Comparison of ENCODE assay signal across 1 cellular context in genomic region chr12:57751788-57752667, GRCh38.
TF ChIP-seq lines count a peak whose summit lies in the region.

TSS of gene CDK4 (minus strand) at chr12:57752310. CDS start at chr12:57751717, 593 bp downstream.

TF ChIP-seq in HepG2, 621 proteins besides CTCF, POLR2A, EP300 and RAD21 (continued from another document and continues in another):
- peak; percentile 77; the same call in 1 of the 2 replicates for TF ChIP-seq RERE (CRISPR knock-in tag; IDR thresholded peaks at IDR 0.05; ENCODE audit: low read depth)
- TF ChIP-seq, protein P1, sequence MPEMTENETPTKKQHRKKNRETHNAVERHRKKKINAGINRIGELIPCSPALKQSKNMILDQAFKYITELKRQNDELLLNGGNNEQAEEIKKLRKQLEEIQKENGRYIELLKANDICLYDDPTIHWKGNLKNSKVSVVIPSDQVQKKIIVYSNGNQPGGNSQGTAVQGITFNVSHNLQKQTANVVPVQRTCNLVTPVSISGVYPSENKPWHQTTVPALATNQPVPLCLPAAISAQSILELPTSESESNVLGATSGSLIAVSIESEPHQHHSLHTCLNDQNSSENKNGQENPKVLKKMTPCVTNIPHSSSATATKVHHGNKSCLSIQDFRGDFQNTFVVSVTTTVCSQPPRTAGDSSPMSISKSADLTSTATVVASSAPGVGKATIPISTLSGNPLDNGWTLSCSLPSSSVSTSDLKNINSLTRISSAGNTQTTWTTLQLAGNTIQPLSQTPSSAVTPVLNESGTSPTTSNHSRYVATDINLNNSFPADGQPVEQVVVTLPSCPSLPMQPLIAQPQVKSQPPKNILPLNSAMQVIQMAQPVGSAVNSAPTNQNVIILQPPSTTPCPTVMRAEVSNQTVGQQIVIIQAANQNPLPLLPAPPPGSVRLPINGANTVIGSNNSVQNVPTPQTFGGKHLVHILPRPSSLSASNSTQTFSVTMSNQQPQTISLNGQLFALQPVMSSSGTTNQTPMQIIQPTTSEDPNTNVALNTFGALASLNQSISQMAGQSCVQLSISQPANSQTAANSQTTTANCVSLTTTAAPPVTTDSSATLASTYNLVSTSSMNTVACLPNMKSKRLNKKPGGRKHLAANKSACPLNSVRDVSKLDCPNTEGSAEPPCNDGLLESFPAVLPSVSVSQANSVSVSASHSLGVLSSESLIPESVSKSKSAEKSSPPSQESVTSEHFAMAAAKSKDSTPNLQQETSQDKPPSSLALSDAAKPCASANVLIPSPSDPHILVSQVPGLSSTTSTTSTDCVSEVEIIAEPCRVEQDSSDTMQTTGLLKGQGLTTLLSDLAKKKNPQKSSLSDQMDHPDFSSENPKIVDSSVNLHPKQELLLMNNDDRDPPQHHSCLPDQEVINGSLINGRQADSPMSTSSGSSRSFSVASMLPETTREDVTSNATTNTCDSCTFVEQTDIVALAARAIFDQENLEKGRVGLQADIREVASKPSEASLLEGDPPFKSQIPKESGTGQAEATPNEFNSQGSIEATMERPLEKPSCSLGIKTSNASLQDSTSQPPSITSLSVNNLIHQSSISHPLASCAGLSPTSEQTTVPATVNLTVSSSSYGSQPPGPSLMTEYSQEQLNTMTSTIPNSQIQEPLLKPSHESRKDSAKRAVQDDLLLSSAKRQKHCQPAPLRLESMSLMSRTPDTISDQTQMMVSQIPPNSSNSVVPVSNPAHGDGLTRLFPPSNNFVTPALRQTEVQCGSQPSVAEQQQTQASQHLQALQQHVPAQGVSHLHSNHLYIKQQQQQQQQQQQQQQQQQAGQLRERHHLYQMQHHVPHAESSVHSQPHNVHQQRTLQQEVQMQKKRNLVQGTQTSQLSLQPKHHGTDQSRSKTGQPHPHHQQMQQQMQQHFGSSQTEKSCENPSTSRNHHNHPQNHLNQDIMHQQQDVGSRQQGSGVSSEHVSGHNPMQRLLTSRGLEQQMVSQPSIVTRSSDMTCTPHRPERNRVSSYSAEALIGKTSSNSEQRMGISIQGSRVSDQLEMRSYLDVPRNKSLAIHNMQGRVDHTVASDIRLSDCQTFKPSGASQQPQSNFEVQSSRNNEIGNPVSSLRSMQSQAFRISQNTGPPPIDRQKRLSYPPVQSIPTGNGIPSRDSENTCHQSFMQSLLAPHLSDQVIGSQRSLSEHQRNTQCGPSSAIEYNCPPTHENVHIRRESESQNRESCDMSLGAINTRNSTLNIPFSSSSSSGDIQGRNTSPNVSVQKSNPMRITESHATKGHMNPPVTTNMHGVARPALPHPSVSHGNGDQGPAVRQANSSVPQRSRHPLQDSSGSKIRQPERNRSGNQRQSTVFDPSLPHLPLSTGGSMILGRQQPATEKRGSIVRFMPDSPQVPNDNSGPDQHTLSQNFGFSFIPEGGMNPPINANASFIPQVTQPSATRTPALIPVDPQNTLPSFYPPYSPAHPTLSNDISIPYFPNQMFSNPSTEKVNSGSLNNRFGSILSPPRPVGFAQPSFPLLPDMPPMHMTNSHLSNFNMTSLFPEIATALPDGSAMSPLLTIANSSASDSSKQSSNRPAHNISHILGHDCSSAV (CRISPR knock-in tag; IDR thresholded peaks at IDR 0.05; ENCODE audit: borderline replicate concordance): peak; percentile 81; the same call in 1 of the 2 replicates
- TF ChIP-seq NFRKB (IDR thresholded peaks at IDR 0.05): no peak
- TF ChIP-seq RBM22 (optimal IDR thresholded peaks at IDR 0.05; ENCODE audit: low read length): peak; percentile 39
- TF ChIP-seq CHCHD3 (CRISPR knock-in tag; IDR thresholded peaks at IDR 0.05): no peak
- peak; percentile 81 for TF ChIP-seq ZNF331 (CRISPR knock-in tag; IDR thresholded peaks at IDR 0.05)
- TF ChIP-seq, protein P2, sequence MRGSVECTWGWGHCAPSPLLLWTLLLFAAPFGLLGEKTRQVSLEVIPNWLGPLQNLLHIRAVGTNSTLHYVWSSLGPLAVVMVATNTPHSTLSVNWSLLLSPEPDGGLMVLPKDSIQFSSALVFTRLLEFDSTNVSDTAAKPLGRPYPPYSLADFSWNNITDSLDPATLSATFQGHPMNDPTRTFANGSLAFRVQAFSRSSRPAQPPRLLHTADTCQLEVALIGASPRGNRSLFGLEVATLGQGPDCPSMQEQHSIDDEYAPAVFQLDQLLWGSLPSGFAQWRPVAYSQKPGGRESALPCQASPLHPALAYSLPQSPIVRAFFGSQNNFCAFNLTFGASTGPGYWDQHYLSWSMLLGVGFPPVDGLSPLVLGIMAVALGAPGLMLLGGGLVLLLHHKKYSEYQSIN (CRISPR knock-in tag; IDR thresholded peaks at IDR 0.05; ENCODE audit: borderline replicate concordance): no peak
- peak; percentile 90 for TF ChIP-seq MEF2D (CRISPR knock-in tag; IDR thresholded peaks at IDR 0.05)
- TF ChIP-seq ASH2L (IDR thresholded peaks at IDR 0.05; ENCODE audit: insufficient read length, low read depth, low read length): peak; percentile 73
- TF ChIP-seq AGO1 (IDR thresholded peaks at IDR 0.05; ENCODE audit: low read depth, low read length, poor library complexity, severe bottlenecking): peak; percentile 97
- peak; percentile 95 for TF ChIP-seq YEATS4 (CRISPR knock-in tag; IDR thresholded peaks at IDR 0.05; ENCODE audit: borderline replicate concordance)
- TF ChIP-seq ZNF205 (CRISPR knock-in tag; IDR thresholded peaks at IDR 0.05): 0 out of 2 replicates have a peak, but pooled peaks have one; percentile 49
- peak; percentile 87 for TF ChIP-seq CREB1 (IDR thresholded peaks at IDR 0.05)
- peak; percentile 75 for TF ChIP-seq CREB1 (CRISPR knock-in tag; IDR thresholded peaks at IDR 0.05)
- peak; percentile 89 for TF ChIP-seq TFAP4 (IDR thresholded peaks at IDR 0.05; ENCODE audit: borderline replicate concordance, low read depth)
- peak; percentile 95 for TF ChIP-seq IRF2 (CRISPR knock-in tag; IDR thresholded peaks at IDR 0.05)
- TF ChIP-seq NPAS2 (CRISPR knock-in tag; IDR thresholded peaks at IDR 0.05; ENCODE audit: borderline replicate concordance): peak; percentile 90; the same call in 1 of the 2 replicates
- TF ChIP-seq NFE2 (CRISPR knock-in tag; IDR thresholded peaks at IDR 0.05): no peak; the same call in 1 of the 2 replicates
- no peak for TF ChIP-seq FLYWCH1 (CRISPR knock-in tag; IDR thresholded peaks at IDR 0.05)
- no peak for TF ChIP-seq MATR3 (CRISPR knock-in tag; IDR thresholded peaks at IDR 0.05)
- TF ChIP-seq ZBTB8A (CRISPR knock-in tag; IDR thresholded peaks at IDR 0.05; ENCODE audit: borderline replicate concordance, low read depth): no peak
- peak; percentile 93 for TF ChIP-seq ZNF136 (CRISPR knock-in tag; IDR thresholded peaks at IDR 0.05; ENCODE audit: low read depth)
- peak; percentile 30; the same call in 1 of the 2 replicates for TF ChIP-seq JDP2 (CRISPR knock-in tag; IDR thresholded peaks at IDR 0.05; ENCODE audit: borderline replicate concordance)
- TF ChIP-seq KAT2B (IDR thresholded peaks at IDR 0.05; ENCODE audit: borderline replicate concordance, low read depth, low read length): no peak
- TF ChIP-seq REL (CRISPR knock-in tag; conservative IDR thresholded peaks at IDR 0.05): peak; percentile 83; the same call in 1 of the 2 replicates
- TF ChIP-seq ZNF687 (CRISPR knock-in tag; IDR thresholded peaks at IDR 0.05): peak; percentile 98
- no peak for TF ChIP-seq HNRNPH1 (optimal IDR thresholded peaks at IDR 0.05; ENCODE audit: low read depth, low read length)
- TF ChIP-seq EHMT2 (IDR thresholded peaks at IDR 0.05; ENCODE audit: borderline replicate concordance, low read depth, low read length): no peak
- TF ChIP-seq ZNF598 (CRISPR knock-in tag; IDR thresholded peaks at IDR 0.05; ENCODE audit: borderline replicate concordance): peak; percentile 74; the same call in 1 of the 2 replicates
- no peak for TF ChIP-seq KLF13 (CRISPR knock-in tag; IDR thresholded peaks at IDR 0.05)
- peak; percentile 80 for TF ChIP-seq TSC22D2 (CRISPR knock-in tag; IDR thresholded peaks at IDR 0.05; ENCODE audit: borderline replicate concordance)
- peak; percentile 76 for TF ChIP-seq ZNF543 (CRISPR knock-in tag; IDR thresholded peaks at IDR 0.05)
- TF ChIP-seq ATF7-NPFF (CRISPR knock-in tag; IDR thresholded peaks at IDR 0.05; ENCODE audit: low read depth): peak; percentile 90
- TF ChIP-seq, protein P3, sequence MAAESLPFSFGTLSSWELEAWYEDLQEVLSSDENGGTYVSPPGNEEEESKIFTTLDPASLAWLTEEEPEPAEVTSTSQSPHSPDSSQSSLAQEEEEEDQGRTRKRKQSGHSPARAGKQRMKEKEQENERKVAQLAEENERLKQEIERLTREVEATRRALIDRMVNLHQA (CRISPR knock-in tag; IDR thresholded peaks at IDR 0.05): no peak
- peak; percentile 100 for TF ChIP-seq MNT (IDR thresholded peaks at IDR 0.05)
